ENCODE assay signal across 11 cellular contexts in genomic region chr17:43431741-43432523, GRCh38. TPM values are rescaled to one million over a fixed set of nuclear protein-coding genes. Genes with fewer than 3 reads are reported as not detected.
A peak's percentile ranks its signal among the peaks of the same experiment; 100 is the strongest.
DNase-seq lines count a peak whose midpoint lies in the region; ATAC-seq and TF ChIP-seq lines count a peak whose summit lies in the region.
"Had no signal": no experiment of that assay in that cellular context is flagged by ENCODE, and none has a peak within 500 bp of the region (broad histone marks: within the 10 kb centered on the region; RNA-seq: fewer than 3 reads in every experiment).

No MANE protein-coding gene starts in this region.

- no peak overlapping the region; a peak in 1 of 4 replicates for H4K8ac ChIP-seq in IMR-90 (ENCODE audit: low read depth in 2 of 2, low read length in 2 of 2)

- POLR2A ChIA-PET in IMR-90 (lab: Charles Lee; ENCODE audit: unreplicated experiment) = no interaction called here

- no peak overlapping the region for H2BK15ac ChIP-seq in IMR-90 (ENCODE audit: low read depth, low read length)

- intact Hi-C loops in IMR-90 (cut with micrococcal nuclease) = no loop called here
- intact Hi-C loops in sigmoid colon (cut with DNase I) = loop anchor here (5.0 kb wide), 1 partner anchor 50 kb away; the partner anchor contains the start of gene DHX8

- CTCF ChIA-PET in IMR-90 (lab: Yijun Ruan, JAX) = interaction anchor here (0.6 to 0.7 kb wide), 3 partner anchors 40 to 233 kb away, joined by 3 to 5 read pairs (median 5); no protein-coding TSS in a partner anchor
- CTCF ChIA-PET in activated naive CD4-positive, alpha-beta T cell treated with anti-CD3 and anti-CD28 coated beads, Interleukin-2, amount 10 ng/mL, durations not matched to agents 7 days and 5 days (lab: Charles Lee) = no interaction called here

- H2AK5ac ChIP-seq in IMR-90 (ENCODE audit: low read depth, low read length) = no peak overlapping the region

- H3K36me3 ChIP-seq in IMR-90 (ENCODE audit: control insufficient read depth, insufficient read depth, low read length) = no peaks in the 10 kb centered on the region
- H3K36me3 ChIP-seq in gastroesophageal sphincter = no peaks in the 10 kb centered on the region
- no peaks in the 10 kb centered on the region for H3K36me3 ChIP-seq in sigmoid colon

- H4K5ac ChIP-seq in IMR-90 (ENCODE audit: low read depth, low read length) = no peak overlapping the region

- H3K4me2 ChIP-seq in IMR-90 (ENCODE audit: low read depth, low read length) = 0 out of 2 replicates have a peak overlapping the region, but pooled peaks have one; percentile 4

- H3K27me3 Mint-ChIP-seq in activated naive CD4-positive, alpha-beta T cell treated with anti-CD3 and anti-CD28 coated beads, Interleukin-2, amount 10 ng/mL, durations not matched to agents 7 days and 5 days = peaks cover 46% of the 10 kb centered on the region

- H3K9me3 ChIP-seq in IMR-90 (ENCODE audit: control insufficient read depth, insufficient read depth, low read length) (no peaks in the 10 kb centered on the region), gastroesophageal sphincter (no peaks in the 10 kb centered on the region), sigmoid colon (no peaks in the 10 kb centered on the region)

- H3K79me1 ChIP-seq in IMR-90 (ENCODE audit: low read depth in 1 of 2, low read length in 2 of 2) = no peaks in the 10 kb centered on the region

- H2AK9ac ChIP-seq in IMR-90 (replicated peaks; ENCODE audit: low read depth, low read length, poor library complexity) = no peak overlapping the region

- 0% methylated on average over 2 of the region's 9 CpGs; no CpG with 5 or more reads in 1 of the 2 experiments for WGBS in IMR-90 (ENCODE audit: extremely low coverage in 2 of 2, insufficient read length in 1 of 2), 2 experiments
- 28 to 60% methylated on average over 3 to 9 of the region's 9 CpGs for WGBS in gastroesophageal sphincter (ENCODE audit: low coverage in 1 of 2), 2 donors
- 61 to 66% methylated on average over 9 of the region's 9 CpGs for WGBS in sigmoid colon, 2 donors

- H3K4me3 ChIP-seq in IMR-90 (ENCODE audit: insufficient read depth, low read depth, low read length) = no peak overlapping the region
- no peak overlapping the region for H3K4me3 ChIP-seq in gastroesophageal sphincter
- no peak overlapping the region for H3K4me3 ChIP-seq in sigmoid colon
- H3K4me3 ChIP-seq: PC-9 had no signal

- no peak overlapping the region for H2BK5ac ChIP-seq in IMR-90 (ENCODE audit: low read depth, low read length, poor library complexity, severe bottlenecking)

- no peak overlapping the region for H3K23ac ChIP-seq in IMR-90 (ENCODE audit: low read depth, low read length)

- peak; percentile 19 for ATAC-seq in IMR-90 (ENCODE audit: low read depth)
- ATAC-seq in gastroesophageal sphincter = peak; percentile 85
- no peak for ATAC-seq in HG02763 (IDR thresholded peaks at IDR 0.05; ENCODE audit: unreplicated experiment)
- ATAC-seq in GM21576 (IDR thresholded peaks at IDR 0.05; ENCODE audit: unreplicated experiment) = no peak

- TF ChIP-seq POLR2A in IMR-90 (IDR thresholded peaks at IDR 0.05; ENCODE audit: low read depth, low read length) (no peak), gastroesophageal sphincter (IDR thresholded peaks at IDR 0.05) (no peak), sigmoid colon (IDR thresholded peaks at IDR 0.05) (no peak)

- no peak overlapping the region for H3K27ac ChIP-seq in IMR-90 (ENCODE audit: insufficient read depth, low read length)
- peak overlapping the region in 3 of 4 donors; percentile 24 to 46 (median 41) for H3K27ac ChIP-seq in gastroesophageal sphincter
- H3K27ac ChIP-seq in sigmoid colon = peak overlapping the region in 2 of 4 donors; percentile 1 to 55
- H3K27ac ChIP-seq: PC-9 had no signal

- no peak overlapping the region for H3K4ac ChIP-seq in IMR-90 (ENCODE audit: low read depth, low read length)

- no peak overlapping the region for H3K4me3 Mint-ChIP-seq in activated naive CD4-positive, alpha-beta T cell treated with anti-CD3 and anti-CD28 coated beads, Interleukin-2, amount 10 ng/mL, durations not matched to agents 7 days and 5 days
- H3K4me3 Mint-ChIP-seq: memory B cell had no signal

- no peak overlapping the region for H3K18ac ChIP-seq in IMR-90 (ENCODE audit: low read depth, low read length)

- H3K14ac ChIP-seq in IMR-90 (replicated peaks; ENCODE audit: low read depth, low read length) = no peak overlapping the region

- no peak overlapping the region for H3K56ac ChIP-seq in IMR-90 (ENCODE audit: extremely low read depth, insufficient read depth, low read length)

- no peaks in the 10 kb centered on the region for H3K4me1 Mint-ChIP-seq in activated naive CD4-positive, alpha-beta T cell treated with anti-CD3 and anti-CD28 coated beads, Interleukin-2, amount 10 ng/mL, durations not matched to agents 7 days and 5 days

- no peak for TF ChIP-seq EP300 in gastroesophageal sphincter (IDR thresholded peaks at IDR 0.05)
- TF ChIP-seq EP300 in sigmoid colon (IDR thresholded peaks at IDR 0.05) = no peak

- DNase-seq in IMR-90 (peak; percentile 37), NCI-H748 (lab: John Stamatoyannopoulos, UW; ENCODE audit: unreplicated experiment) (peak; percentile 71), sigmoid colon (peak; percentile 75)
- no peak for DNase-seq in activated naive CD4-positive, alpha-beta T cell treated with anti-CD3 and anti-CD28 coated beads, Interleukin-2, amount 10 ng/mL, durations not matched to agents 7 days and 5 days
- DNase-seq: activated T-cell treated with anti-CD3 and anti-CD28 coated beads for 4 hours, KG1 had no signal

- peak overlapping the region; percentile 11 for H2AFZ ChIP-seq in IMR-90 (replicated peaks; ENCODE audit: low read length, poor library complexity)

- H3K4me1 ChIP-seq in IMR-90 (ENCODE audit: control insufficient read depth, insufficient read depth, low read length) = peaks cover 7% of the 10 kb centered on the region
- H3K4me1 ChIP-seq in gastroesophageal sphincter = peaks cover 0 to 19% (median 0%) of the 10 kb centered on the region in 3 donors
- peaks cover 0 to 12% (median 9%) of the 10 kb centered on the region in 4 donors for H3K4me1 ChIP-seq in sigmoid colon

- TF ChIP-seq RAD21 in IMR-90 (IDR thresholded peaks at IDR 0.05; ENCODE audit: low read length) = no peak

- no peak overlapping the region for H2BK20ac ChIP-seq in IMR-90 (ENCODE audit: low read depth, low read length)

- no peaks in the 10 kb centered on the region for H3K27me3 ChIP-seq in IMR-90 (ENCODE audit: control insufficient read depth, insufficient read depth, low read length)
- no peaks in the 10 kb centered on the region for H3K27me3 ChIP-seq in gastroesophageal sphincter
- H3K27me3 ChIP-seq in sigmoid colon = no peaks in the 10 kb centered on the region

- H3K9me3 Mint-ChIP-seq in activated naive CD4-positive, alpha-beta T cell treated with anti-CD3 and anti-CD28 coated beads, Interleukin-2, amount 10 ng/mL, durations not matched to agents 7 days and 5 days = no peaks in the 10 kb centered on the region
- H3K9me3 Mint-ChIP-seq: memory B cell had no signal

- no peak overlapping the region for H3K27ac Mint-ChIP-seq in activated naive CD4-positive, alpha-beta T cell treated with anti-CD3 and anti-CD28 coated beads, Interleukin-2, amount 10 ng/mL, durations not matched to agents 7 days and 5 days
- H3K27ac Mint-ChIP-seq: memory B cell had no signal

- H4K91ac ChIP-seq in IMR-90 (ENCODE audit: insufficient read depth, low read depth, low read length) = no peak overlapping the region

- no peaks in the 10 kb centered on the region for H3K9me1 ChIP-seq in IMR-90 (ENCODE audit: insufficient read depth, low read length)

- TF ChIP-seq CTCF in IMR-90 (conservative IDR thresholded peaks at IDR 0.05; ENCODE audit: low read depth, low read length) (no peak), gastroesophageal sphincter (IDR thresholded peaks at IDR 0.05) (no peak), sigmoid colon (IDR thresholded peaks at IDR 0.05) (no peak)

- no peaks in the 10 kb centered on the region for H4K20me1 ChIP-seq in IMR-90 (ENCODE audit: insufficient read depth, low read length)

- no TSS peak for BruUV-seq in IMR-90 (replicated peaks; lab: Mats Ljungman, UMichigan)

- H2BK120ac ChIP-seq in IMR-90 (ENCODE audit: low read depth, low read length) = no peak overlapping the region

- H3K36me3 Mint-ChIP-seq in activated naive CD4-positive, alpha-beta T cell treated with anti-CD3 and anti-CD28 coated beads, Interleukin-2, amount 10 ng/mL, durations not matched to agents 7 days and 5 days = no peaks in the 10 kb centered on the region
- H3K36me3 Mint-ChIP-seq: memory B cell had no signal

- dilution Hi-C loops in IMR-90 (cut with HindIII; ENCODE audit: low sequenced_read_pairs, unreplicated experiment) = no loop called here

- H3K9ac ChIP-seq in IMR-90 (ENCODE audit: low read depth, low read length) = no peak overlapping the region

- in situ Hi-C loops in IMR-90 (cut with MboI; ENCODE audit: low sequenced_read_pairs) = no loop called here

TF ChIP-seq in IMR-90, 13 proteins besides CTCF, POLR2A, EP300 and RAD21:
- TF ChIP-seq CEBPB (IDR thresholded peaks at IDR 0.05; ENCODE audit: low read depth, low read length) = no peak
- TF ChIP-seq MAZ (IDR thresholded peaks at IDR 0.05; ENCODE audit: borderline replicate concordance, low read depth, low read length) = no peak
- no peak for TF ChIP-seq RFX5 (IDR thresholded peaks at IDR 0.05; ENCODE audit: low read depth, low read length)
- no peak for TF ChIP-seq NFE2L2 (IDR thresholded peaks at IDR 0.05; ENCODE audit: low read depth, low read length)
- no peak for TF ChIP-seq SMC3 (IDR thresholded peaks at IDR 0.05; ENCODE audit: low read depth, low read length)

RNA-seq across cellular contexts. Expression of gene ARL4D, which starts 33.1 kb away (rescaled TPM):
- total RNA-seq in IMR-90 (2012; rRNA removed) (12.5 and 12.8 TPM in 2 replicates), gastroesophageal sphincter (10 to 100 TPM; 18.2 to 35.8 (median 20.2) TPM), sigmoid colon (10 to 100 TPM; 18.6 to 52.1 (median 31.4) TPM)
- polyA plus RNA-seq in IMR-90 (2012; rRNA removed) (25.5 and 30.7 TPM in 2 replicates), sigmoid colon (1 to 10 TPM; 1.4 to 8.9 (median 4.8) TPM)
- 25.6 and 28.6 TPM in 2 replicates for polyA plus RNA-seq in IMR-90 (2012; cell fraction: cytosol; rRNA removed)
- 8.6 and 16.0 TPM in 2 replicates for polyA plus RNA-seq in IMR-90 (2012; cell fraction: nucleus; rRNA removed; ENCODE audit: low replicate concordance)

RNA-seq across cellular contexts. Expression of gene DHX8, which starts 51.8 kb away (rescaled TPM):
- 50.0 TPM in 2 replicates for total RNA-seq in IMR-90 (2012; rRNA removed)
- 21.8 and 22.6 TPM in 2 replicates for polyA plus RNA-seq in IMR-90 (2012; rRNA removed)
- polyA plus RNA-seq in IMR-90 (2012; cell fraction: cytosol; rRNA removed) = 8.8 and 12.4 TPM in 2 replicates
- polyA plus RNA-seq in IMR-90 (2012; cell fraction: nucleus; rRNA removed; ENCODE audit: low replicate concordance) = 14.1 and 32.4 TPM in 2 replicates
- 10 to 100 TPM; 29.6 to 40.9 (median 34.1) TPM for total RNA-seq in gastroesophageal sphincter
- 10 to 100 TPM; 19.8 to 39.6 (median 26.5) TPM for total RNA-seq in sigmoid colon
- 10 to 100 TPM; 12.0 to 37.7 (median 16.6) TPM for polyA plus RNA-seq in sigmoid colon

Comparison
In these comparisons a context has a peak if more than half of its experiments do, and no peak if none do; other contexts are left out.
1. ATAC-seq: peak in IMR-90 (single experiment) and gastroesophageal sphincter (single experiment); none in HG02763 (single experiment) and GM21576 (single experiment).